15 cellular contexts compared by ENCODE assay signal in the genomic region with DNA sequence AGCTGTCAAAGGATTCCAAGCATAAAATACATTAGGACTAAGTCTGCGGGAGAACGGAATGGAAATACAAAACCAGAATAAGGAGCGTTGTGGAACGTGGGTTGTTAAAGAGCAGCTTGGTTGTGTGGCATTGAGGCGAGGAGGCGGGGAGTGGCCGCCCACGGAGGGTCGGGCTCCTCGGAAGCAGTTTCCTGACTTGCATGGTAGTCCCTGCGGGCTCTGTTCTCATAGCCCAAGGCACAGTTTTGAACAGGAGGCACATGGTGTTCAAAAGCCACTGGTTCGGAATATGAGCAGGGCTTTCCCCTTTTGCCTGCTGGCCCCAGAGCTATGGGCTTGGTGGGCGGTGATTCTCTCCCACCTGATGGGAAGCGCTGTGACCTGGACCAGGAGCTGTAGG. TPM values are rescaled to one million over a fixed set of nuclear protein-coding genes. Genes with fewer than 3 reads are reported as not detected.
DNase-seq lines count a peak whose midpoint lies in the region; ATAC-seq and TF ChIP-seq lines count a peak whose summit lies in the region.
"Had no signal": no experiment of that assay in that cellular context is flagged by ENCODE, and none has a peak within 500 bp of the region (broad histone marks: within the 10 kb centered on the region; RNA-seq: fewer than 3 reads in every experiment).

No MANE protein-coding gene starts in this region.

- peaks cover 39% of the 10 kb centered on the region for H3K36me3 Mint-ChIP-seq in glutamatergic neuron (ENCODE audit: unreplicated experiment)

- H3K27me3 Mint-ChIP-seq in glutamatergic neuron (ENCODE audit: unreplicated experiment): peaks cover 7% of the 10 kb centered on the region
- H3K27me3 Mint-ChIP-seq: B cell; CD4-positive, alpha-beta T cell had no signal

- H3K27ac Mint-ChIP-seq in glutamatergic neuron (ENCODE audit: unreplicated experiment): no peak overlapping the region
- H3K27ac Mint-ChIP-seq: B cell; CD4-positive, alpha-beta T cell had no signal

- no peaks in the 10 kb centered on the region for H3K4me1 ChIP-seq in HEK293 (ENCODE audit: control insufficient read depth, insufficient read depth, low read length)

- DNase-seq in Ammon's horn (ENCODE audit: low spot score) (peak; percentile 22), glutamatergic neuron (no peak), sciatic nerve (ENCODE audit: low spot score) (peak; percentile 47), SKM-1 (lab: John Stamatoyannopoulos, UW; ENCODE audit: unreplicated experiment) (no peak)
- DNase-seq: ACHN; C1 segment of cervical spinal cord; CD4-positive, alpha-beta T cell; DMS153; DND-41; GDM1 had no signal

- no peak for TF ChIP-seq CTCF in HEK293 (tag by site-specific recombination; IDR thresholded peaks at IDR 0.05)
- no peak for TF ChIP-seq CTCF in glutamatergic neuron (IDR thresholded peaks at IDR 0.05; ENCODE audit: partially characterized antibody, unreplicated experiment)

- POLR2A ChIA-PET in HEK293 (lab: Yijun Ruan, JAX): no interaction called here

- intact Hi-C loops in sciatic nerve (cut with DNase I): no loop called here

- CTCF ChIA-PET in HEK293 (lab: Yijun Ruan, JAX): no interaction called here

- ATAC-seq in sciatic nerve (peak; percentile 17), GM21825 (IDR thresholded peaks at IDR 0.05; ENCODE audit: unreplicated experiment) (no peak), HG02981 (IDR thresholded peaks at IDR 0.05; ENCODE audit: unreplicated experiment) (no peak)
- ATAC-seq: HCT116 had no signal

- H3K9me3 Mint-ChIP-seq in glutamatergic neuron (ENCODE audit: unreplicated experiment): peaks cover 17% of the 10 kb centered on the region

- H3K36me3 ChIP-seq in HEK293 (ENCODE audit: control insufficient read depth in 2 of 2, insufficient read depth in 1 of 2, low read length in 2 of 2): peaks cover 0 to 23% of the 10 kb centered on the region in 2 experiments

- H3K4me3 Mint-ChIP-seq in glutamatergic neuron (ENCODE audit: unreplicated experiment): peak overlapping the region; percentile 44
- H3K4me3 Mint-ChIP-seq: B cell; CD4-positive, alpha-beta T cell had no signal

- no peaks in the 10 kb centered on the region for H3K9me3 ChIP-seq in HEK293 (ENCODE audit: control insufficient read depth, insufficient read depth, low read depth, low read length)

- H3K4me1 Mint-ChIP-seq in glutamatergic neuron (ENCODE audit: low read depth, unreplicated experiment): no peaks in the 10 kb centered on the region
- H3K4me1 Mint-ChIP-seq: B cell had no signal

- no peak overlapping the region for H3K27ac ChIP-seq in HEK293 (ENCODE audit: extremely low read depth, low read depth, low read length)

- H3K4me3 ChIP-seq in HEK293 (ENCODE audit: low read depth, low read length): no peak overlapping the region

TF ChIP-seq in HEK293, 187 proteins besides CTCF, POLR2A, EP300 and RAD21:
- TF ChIP-seq, protein P1, sequence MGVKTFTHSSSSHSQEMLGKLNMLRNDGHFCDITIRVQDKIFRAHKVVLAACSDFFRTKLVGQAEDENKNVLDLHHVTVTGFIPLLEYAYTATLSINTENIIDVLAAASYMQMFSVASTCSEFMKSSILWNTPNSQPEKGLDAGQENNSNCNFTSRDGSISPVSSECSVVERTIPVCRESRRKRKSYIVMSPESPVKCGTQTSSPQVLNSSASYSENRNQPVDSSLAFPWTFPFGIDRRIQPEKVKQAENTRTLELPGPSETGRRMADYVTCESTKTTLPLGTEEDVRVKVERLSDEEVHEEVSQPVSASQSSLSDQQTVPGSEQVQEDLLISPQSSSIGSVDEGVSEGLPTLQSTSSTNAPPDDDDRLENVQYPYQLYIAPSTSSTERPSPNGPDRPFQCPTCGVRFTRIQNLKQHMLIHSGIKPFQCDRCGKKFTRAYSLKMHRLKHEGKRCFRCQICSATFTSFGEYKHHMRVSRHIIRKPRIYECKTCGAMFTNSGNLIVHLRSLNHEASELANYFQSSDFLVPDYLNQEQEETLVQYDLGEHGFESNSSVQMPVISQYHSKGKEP (tag by site-specific recombination; IDR thresholded peaks at IDR 0.05): no peak
- no peak for TF ChIP-seq ZNF530 (tag by site-specific recombination; IDR thresholded peaks at IDR 0.05; ENCODE audit: low read depth)
- peak; percentile 68 for TF ChIP-seq ZNF600 (tag by site-specific recombination; IDR thresholded peaks at IDR 0.05)
- TF ChIP-seq ZNF776 (tag by site-specific recombination; IDR thresholded peaks at IDR 0.05; ENCODE audit: borderline replicate concordance): no peak
- TF ChIP-seq ZBTB7A (tag by site-specific recombination; IDR thresholded peaks at IDR 0.05; ENCODE audit: low read depth): no peak
- TF ChIP-seq ZBTB21 (tag by site-specific recombination; IDR thresholded peaks at IDR 0.05): no peak
- peak; percentile 58 for TF ChIP-seq EGR2 (tag by site-specific recombination; IDR thresholded peaks at IDR 0.05; ENCODE audit: low read depth)
- no peak for TF ChIP-seq SCRT2 (tag by site-specific recombination; IDR thresholded peaks at IDR 0.05)
- 0 out of 2 replicates have a peak, but pooled peaks have one; percentile 24 for TF ChIP-seq ZFHX2 (tag by site-specific recombination; conservative IDR thresholded peaks at IDR 0.05)
- TF ChIP-seq ZNF624 (tag by site-specific recombination; IDR thresholded peaks at IDR 0.05): no peak
TF ChIP-seq in HEK293: peak in this region for 3.

RNA-seq across cellular contexts. Expression of a gene that starts 12.2 kb away (rescaled TPM):
- 24.9 TPM for total RNA-seq in glutamatergic neuron (ENCODE audit: unreplicated experiment)
- total RNA-seq in sciatic nerve: 17.7 TPM

RNA-seq across cellular contexts. Expression of a gene that starts 12.3 kb away (rescaled TPM):
- total RNA-seq in glutamatergic neuron (ENCODE audit: unreplicated experiment) (17.8 TPM), sciatic nerve (14.5 TPM)

Comparison
In these comparisons a context has a peak if more than half of its experiments do, and no peak if none do; other contexts are left out.
1. DNase-seq: peak in Ammon's horn (single experiment) and sciatic nerve (single experiment); none in glutamatergic neuron (single experiment) and SKM-1 (single experiment).